Comparison of ENCODE assay signal across 19 cellular contexts in genomic region chr10:113541554-113541902, GRCh38. TPM values are rescaled to one million over a fixed set of nuclear protein-coding genes. Genes with fewer than 3 reads are reported as not detected.
DNase-seq lines count a peak whose midpoint lies in the region; ATAC-seq and TF ChIP-seq lines count a peak whose summit lies in the region.
"Had no signal": no experiment of that assay in that cellular context is flagged by ENCODE, and none has a peak within 500 bp of the region (broad histone marks: within the 10 kb centered on the region; RNA-seq: fewer than 3 reads in every experiment).

No MANE protein-coding gene starts in this region.

- no peaks in the 10 kb centered on the region for H3K36me3 ChIP-seq in right lobe of liver
- H3K36me3 ChIP-seq in CD8-positive, alpha-beta T cell (ENCODE audit: insufficient read depth, low read length), result no peaks in the 10 kb centered on the region

- peaks cover 0 to 53% (median 20%) of the 10 kb centered on the region in 4 donors for H3K4me1 ChIP-seq in right lobe of liver
- no peaks in the 10 kb centered on the region for H3K4me1 ChIP-seq in CD8-positive, alpha-beta T cell (ENCODE audit: insufficient read depth, low read length)

- intact Hi-C loops in Right ventricle myocardium inferior (cut with DNase I) (no loop called here), cardiac septum (cut with DNase I) (no loop called here), right lobe of liver (cut with DNase I) (no loop called here)
- intact Hi-C loops in CD8-positive, alpha-beta T cell (cut with DNase I, micrococcal nuclease), result no loop called here

- H3K27me3 Mint-ChIP-seq in CD8-positive, alpha-beta T cell (ENCODE audit: low read depth), result peaks cover 5% of the 10 kb centered on the region

- H3K27ac Mint-ChIP-seq in CD8-positive, alpha-beta T cell, result no peak overlapping the region
- H3K27ac Mint-ChIP-seq: B cell, CD14-positive monocyte had no signal

- H3K4me1 Mint-ChIP-seq in CD8-positive, alpha-beta T cell (ENCODE audit: low read depth), result no peaks in the 10 kb centered on the region
- H3K4me1 Mint-ChIP-seq: B cell had no signal

- no peaks in the 10 kb centered on the region for H3K9me3 Mint-ChIP-seq in CD8-positive, alpha-beta T cell
- H3K9me3 Mint-ChIP-seq: CD14-positive monocyte had no signal

- CTCF ChIA-PET in CD8-positive, alpha-beta T cell (lab: Charles Lee), result interaction anchor here (2.1 kb wide), 1 partner anchor 21 kb away, joined by 6 read pairs; no protein-coding TSS in a partner anchor

- TF ChIP-seq POLR2A in right lobe of liver (IDR thresholded peaks at IDR 0.05), result no peak

- no peaks in the 10 kb centered on the region for H3K36me3 Mint-ChIP-seq in CD8-positive, alpha-beta T cell
- H3K36me3 Mint-ChIP-seq: CD14-positive monocyte had no signal

- no peak for DNase-seq in Right ventricle myocardium inferior (ENCODE audit: missing footprints)
- DNase-seq in cardiac septum (ENCODE audit: low spot score), result no peak
- peak in 1 of 3 donors; percentile 70 for DNase-seq in right lobe of liver
- DNase-seq in CD8-positive, alpha-beta T cell, result no peak
- DNase-seq in activated T-cell treated with anti-CD3 and anti-CD28 coated beads, Interleukin-2, amount 50 U/mL, for 48 hours, result no peak
- no peak for DNase-seq in DMS153 (lab: John Stamatoyannopoulos, UW)
- DNase-seq: DMS79, Karpas-422, MV-4-11, NCI-H187 treated with DMSO at 0.1 percent for 48 hours, NCI-H2107, NCI-H748 treated with DMSO at 0.1 percent for 48 hours, OCI-M1 had no signal

- WGBS in right lobe of liver (ENCODE audit: insufficient coverage, low coverage, low lambda C conversion rate, missing lambda C conversion rate), result 14% methylated on average over 1 of the region's 1 CpG

- H3K9me3 ChIP-seq in right lobe of liver, result no peaks in the 10 kb centered on the region
- H3K9me3 ChIP-seq in CD8-positive, alpha-beta T cell (ENCODE audit: low read length), result no peaks in the 10 kb centered on the region
- H3K9me3 ChIP-seq: A549 had no signal

- H3K27me3 ChIP-seq in right lobe of liver, result no peaks in the 10 kb centered on the region
- no peaks in the 10 kb centered on the region for H3K27me3 ChIP-seq in CD8-positive, alpha-beta T cell (ENCODE audit: insufficient read depth, low read length)

- H3K27ac ChIP-seq in VCaP (peak overlapping the region; percentile 62), right lobe of liver (peak overlapping the region; percentile 45 to 77 (median 61))
- H3K27ac ChIP-seq in CD8-positive, alpha-beta T cell (ENCODE audit: low read depth, low read length), result no peak overlapping the region
- H3K27ac ChIP-seq: A549 had no signal

- POLR2A ChIA-PET in CD8-positive, alpha-beta T cell (lab: Charles Lee), result no interaction called here

- TF ChIP-seq CTCF in VCaP (conservative IDR thresholded peaks at IDR 0.05) (no peak), right lobe of liver (IDR thresholded peaks at IDR 0.05) (no peak)
- TF ChIP-seq CTCF in CD8-positive, alpha-beta T cell (IDR thresholded peaks at IDR 0.05), result no peak

- peak; percentile 49 for ATAC-seq in Right ventricle myocardium inferior
- peak; percentile 8 to 62 (median 58) for ATAC-seq in right lobe of liver
- no peak for ATAC-seq in CD8-positive, alpha-beta T cell
- ATAC-seq: A549 had no signal

- no peak overlapping the region for H3K4me3 Mint-ChIP-seq in CD8-positive, alpha-beta T cell
- H3K4me3 Mint-ChIP-seq: B cell, CD14-positive monocyte had no signal

- no peak overlapping the region for H3K4me3 ChIP-seq in right lobe of liver
- no peak overlapping the region for H3K4me3 ChIP-seq in CD8-positive, alpha-beta T cell (ENCODE audit: low read depth, low read length)
- H3K4me3 ChIP-seq: A549 had no signal

RNA-seq across cellular contexts. Expression of gene HABP2, which starts 11.3 kb away (rescaled TPM):
- not detected for total RNA-seq in Right ventricle myocardium inferior
- not detected for total RNA-seq in cardiac septum
- 100 to 1,000 TPM; 162 to 705 (median 372) TPM for total RNA-seq in right lobe of liver
- total RNA-seq in CD8-positive, alpha-beta T cell, result not detected
- total RNA-seq: B cell, M059J, NCI-H460 had no signal

Comparison
In these comparisons a context has a peak if more than half of its experiments do, and no peak if none do; other contexts are left out.
1. RNA of gene HABP2, which starts 11.3 kb away (total RNA-seq): 162 to 705 TPM in right lobe of liver; not detected in CD8-positive, alpha-beta T cell, not detected in Right ventricle myocardium inferior (single experiment) and not detected in cardiac septum (single experiment); every median in the first group is over 100 times any median in the second.